ENCODE assay signal across 11 cellular contexts in the genomic region with DNA sequence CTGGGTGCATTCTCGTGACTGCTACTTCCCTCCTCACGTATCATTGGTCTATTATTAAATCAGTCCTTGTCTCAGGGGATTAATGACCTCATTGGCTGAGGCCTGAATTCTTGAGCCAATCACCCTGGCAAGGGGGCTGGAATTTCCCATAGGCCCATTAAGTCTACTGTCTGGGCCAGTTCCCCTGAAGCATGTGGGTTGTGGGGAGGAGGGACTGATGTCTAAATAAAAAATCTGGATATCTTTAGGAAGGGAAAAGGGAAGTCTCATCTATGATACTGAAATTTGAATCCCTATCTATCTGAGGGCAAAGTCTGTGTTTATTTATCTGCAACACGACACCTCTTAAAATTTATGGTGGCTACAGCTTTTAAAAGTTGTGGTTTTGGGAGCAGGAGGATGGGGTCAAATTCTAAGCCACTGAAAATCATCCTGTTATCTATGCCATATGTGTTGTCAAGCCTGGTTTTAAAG.
DNase-seq lines count a peak whose midpoint lies in the region; ATAC-seq and TF ChIP-seq lines count a peak whose summit lies in the region.
"Had no signal": no experiment of that assay in that cellular context is flagged by ENCODE, and none has a peak within 500 bp of the region (broad histone marks: within the 10 kb centered on the region; RNA-seq: fewer than 3 reads in every experiment).

No MANE protein-coding gene starts in this region.

- H3K9me3 Mint-ChIP-seq in activated CD8-positive, alpha-beta T cell treated with anti-CD3 and anti-CD28 coated beads, Interleukin-2, amount 10 ng/mL, durations not matched to agents 7 days and 5 days (ENCODE audit: insufficient read depth) = no peaks in the 10 kb centered on the region
- H3K9me3 Mint-ChIP-seq in CD8-positive, alpha-beta memory T cell = no peaks in the 10 kb centered on the region

- H3K9me3 ChIP-seq in esophagus muscularis mucosa (no peaks in the 10 kb centered on the region), muscle layer of duodenum (ENCODE audit: control insufficient read depth in 1 of 2, low read length in 2 of 2) (no peaks in the 10 kb centered on the region)
- H3K9me3 ChIP-seq in CD8-positive, alpha-beta memory T cell (ENCODE audit: low read length) = no peaks in the 10 kb centered on the region

- H3K36me3 Mint-ChIP-seq in activated CD8-positive, alpha-beta T cell treated with anti-CD3 and anti-CD28 coated beads, Interleukin-2, amount 10 ng/mL, durations not matched to agents 7 days and 5 days (ENCODE audit: low read depth) = no peaks in the 10 kb centered on the region
- H3K36me3 Mint-ChIP-seq in CD8-positive, alpha-beta memory T cell = peaks cover 0 to 6% (median 0%) of the 10 kb centered on the region in 3 donors
- H3K36me3 Mint-ChIP-seq: activated naive CD8-positive, alpha-beta T cell treated with anti-CD3 and anti-CD28 coated beads, Interleukin-2, amount 10 ng/mL, durations not matched to agents 7 days and 5 days had no signal

- TF ChIP-seq POLR2A in esophagus muscularis mucosa (IDR thresholded peaks at IDR 0.05; ENCODE audit: low read depth) = no peak

- H3K4me1 ChIP-seq in esophagus muscularis mucosa = peaks cover 20 to 34% (median 23%) of the 10 kb centered on the region in 4 donors
- H3K4me1 ChIP-seq in muscle layer of duodenum (ENCODE audit: control insufficient read depth in 1 of 2, insufficient read depth in 2 of 2, low read length in 2 of 2) = peaks cover 0 to 9% of the 10 kb centered on the region in 2 donors
- no peaks in the 10 kb centered on the region for H3K4me1 ChIP-seq in CD8-positive, alpha-beta memory T cell (ENCODE audit: insufficient read depth, low read length)
- H3K4me1 ChIP-seq: parathyroid adenoma had no signal

- H3K36me3 ChIP-seq in esophagus muscularis mucosa = no peaks in the 10 kb centered on the region
- H3K36me3 ChIP-seq in muscle layer of duodenum (ENCODE audit: control insufficient read depth in 1 of 2, insufficient read depth in 2 of 2, low read length in 2 of 2) = no peaks in the 10 kb centered on the region
- H3K36me3 ChIP-seq in CD8-positive, alpha-beta memory T cell (ENCODE audit: insufficient read depth, low read length) = no peaks in the 10 kb centered on the region

- H3K27ac ChIP-seq in C4-2B (peak overlapping the region; percentile 17; the same call in 1 of the 2 replicates), esophagus muscularis mucosa (replicated peaks in 1 of 4) (peak overlapping the region; percentile 34 to 56 (median 48)), muscle layer of duodenum (ENCODE audit: low read length) (peak overlapping the region; percentile 42)
- no peak overlapping the region for H3K27ac ChIP-seq in CD8-positive, alpha-beta memory T cell (ENCODE audit: low read depth, low read length)
- H3K27ac ChIP-seq: parathyroid adenoma had no signal

- ATAC-seq in activated CD8-positive, alpha-beta T cell treated with anti-CD3 and anti-CD28 coated beads, Interleukin-2, amount 10 ng/mL, durations not matched to agents 7 days and 5 days = no peak
- ATAC-seq in HG03439 (IDR thresholded peaks at IDR 0.05; ENCODE audit: unreplicated experiment) = no peak

- CTCF ChIA-PET in activated CD8-positive, alpha-beta T cell treated with anti-CD3 and anti-CD28 coated beads, Interleukin-2, amount 10 ng/mL, durations not matched to agents 7 days and 5 days (lab: Charles Lee) = no interaction called here
- CTCF ChIA-PET in CD8-positive, alpha-beta memory T cell (lab: Charles Lee) = no interaction called here

- no peak overlapping the region for H3K27ac Mint-ChIP-seq in activated CD8-positive, alpha-beta T cell treated with anti-CD3 and anti-CD28 coated beads, Interleukin-2, amount 10 ng/mL, durations not matched to agents 7 days and 5 days
- H3K27ac Mint-ChIP-seq in CD8-positive, alpha-beta memory T cell = no peak overlapping the region
- H3K27ac Mint-ChIP-seq: activated naive CD8-positive, alpha-beta T cell treated with anti-CD3 and anti-CD28 coated beads, Interleukin-2, amount 10 ng/mL, durations not matched to agents 7 days and 5 days had no signal

- no peak for TF ChIP-seq EP300 in esophagus muscularis mucosa (IDR thresholded peaks at IDR 0.05)

- no peak overlapping the region for H3K4me3 ChIP-seq in esophagus muscularis mucosa
- no peak overlapping the region for H3K4me3 ChIP-seq in muscle layer of duodenum (ENCODE audit: low read depth in 1 of 2, low read length in 2 of 2)
- no peak overlapping the region for H3K4me3 ChIP-seq in CD8-positive, alpha-beta memory T cell (ENCODE audit: low read length)

- H3K4me1 Mint-ChIP-seq in activated CD8-positive, alpha-beta T cell treated with anti-CD3 and anti-CD28 coated beads, Interleukin-2, amount 10 ng/mL, durations not matched to agents 7 days and 5 days (ENCODE audit: low read depth) = no peaks in the 10 kb centered on the region
- no peaks in the 10 kb centered on the region for H3K4me1 Mint-ChIP-seq in CD8-positive, alpha-beta memory T cell
- H3K4me1 Mint-ChIP-seq: activated naive CD8-positive, alpha-beta T cell treated with anti-CD3 and anti-CD28 coated beads, Interleukin-2, amount 10 ng/mL, durations not matched to agents 7 days and 5 days had no signal

- intact Hi-C loops in esophagus muscularis mucosa (cut with DNase I) = no loop called here

- 76% methylated on average over 1 of the region's 3 CpGs for WGBS in esophagus muscularis mucosa

- no peak for TF ChIP-seq CTCF in C4-2B (conservative IDR thresholded peaks at IDR 0.05)
- no peak for TF ChIP-seq CTCF in esophagus muscularis mucosa (IDR thresholded peaks at IDR 0.05)

- no peak overlapping the region for H3K4me3 Mint-ChIP-seq in activated CD8-positive, alpha-beta T cell treated with anti-CD3 and anti-CD28 coated beads, Interleukin-2, amount 10 ng/mL, durations not matched to agents 7 days and 5 days
- no peak overlapping the region for H3K4me3 Mint-ChIP-seq in CD8-positive, alpha-beta memory T cell
- H3K4me3 Mint-ChIP-seq: activated naive CD8-positive, alpha-beta T cell treated with anti-CD3 and anti-CD28 coated beads, Interleukin-2, amount 10 ng/mL, durations not matched to agents 7 days and 5 days had no signal

- in situ Hi-C loops in KBM-7 (cut with MboI; ENCODE audit: low pct_unique_long_range_greater_than_20kb, low sequenced_read_pairs) = no loop called here

- no peaks in the 10 kb centered on the region for H3K27me3 ChIP-seq in esophagus muscularis mucosa
- H3K27me3 ChIP-seq in muscle layer of duodenum (ENCODE audit: low read depth, low read length) = no peaks in the 10 kb centered on the region
- no peaks in the 10 kb centered on the region for H3K27me3 ChIP-seq in CD8-positive, alpha-beta memory T cell (ENCODE audit: insufficient read depth, low read length, poor library complexity, severe bottlenecking)

- H3K27me3 Mint-ChIP-seq in activated CD8-positive, alpha-beta T cell treated with anti-CD3 and anti-CD28 coated beads, Interleukin-2, amount 10 ng/mL, durations not matched to agents 7 days and 5 days (ENCODE audit: low read depth) = no peaks in the 10 kb centered on the region
- peaks cover 2 to 9% of the 10 kb centered on the region in 2 donors for H3K27me3 Mint-ChIP-seq in CD8-positive, alpha-beta memory T cell

- POLR2A ChIA-PET in activated CD8-positive, alpha-beta T cell treated with anti-CD3 and anti-CD28 coated beads, Interleukin-2, amount 10 ng/mL, durations not matched to agents 7 days and 5 days (lab: Charles Lee) = no interaction called here
- POLR2A ChIA-PET in CD8-positive, alpha-beta memory T cell (lab: Charles Lee) = no interaction called here

- peak; percentile 26 for DNase-seq in KBM-7
- no peak for DNase-seq in esophagus muscularis mucosa (ENCODE audit: extremely low spot score)
- no peak for DNase-seq in activated CD8-positive, alpha-beta T cell treated with anti-CD3 and anti-CD28 coated beads, Interleukin-2, amount 10 ng/mL, durations not matched to agents 7 days and 5 days
- no peak for DNase-seq in CD8-positive, alpha-beta memory T cell
- no peak for DNase-seq in RKO (ENCODE audit: low spot score)
- DNase-seq: activated naive CD8-positive, alpha-beta T cell treated with anti-CD3 and anti-CD28 coated beads, Interleukin-2, amount 10 ng/mL, durations not matched to agents 7 days and 5 days; NCI-H774 had no signal
